In the genomic region with DNA sequence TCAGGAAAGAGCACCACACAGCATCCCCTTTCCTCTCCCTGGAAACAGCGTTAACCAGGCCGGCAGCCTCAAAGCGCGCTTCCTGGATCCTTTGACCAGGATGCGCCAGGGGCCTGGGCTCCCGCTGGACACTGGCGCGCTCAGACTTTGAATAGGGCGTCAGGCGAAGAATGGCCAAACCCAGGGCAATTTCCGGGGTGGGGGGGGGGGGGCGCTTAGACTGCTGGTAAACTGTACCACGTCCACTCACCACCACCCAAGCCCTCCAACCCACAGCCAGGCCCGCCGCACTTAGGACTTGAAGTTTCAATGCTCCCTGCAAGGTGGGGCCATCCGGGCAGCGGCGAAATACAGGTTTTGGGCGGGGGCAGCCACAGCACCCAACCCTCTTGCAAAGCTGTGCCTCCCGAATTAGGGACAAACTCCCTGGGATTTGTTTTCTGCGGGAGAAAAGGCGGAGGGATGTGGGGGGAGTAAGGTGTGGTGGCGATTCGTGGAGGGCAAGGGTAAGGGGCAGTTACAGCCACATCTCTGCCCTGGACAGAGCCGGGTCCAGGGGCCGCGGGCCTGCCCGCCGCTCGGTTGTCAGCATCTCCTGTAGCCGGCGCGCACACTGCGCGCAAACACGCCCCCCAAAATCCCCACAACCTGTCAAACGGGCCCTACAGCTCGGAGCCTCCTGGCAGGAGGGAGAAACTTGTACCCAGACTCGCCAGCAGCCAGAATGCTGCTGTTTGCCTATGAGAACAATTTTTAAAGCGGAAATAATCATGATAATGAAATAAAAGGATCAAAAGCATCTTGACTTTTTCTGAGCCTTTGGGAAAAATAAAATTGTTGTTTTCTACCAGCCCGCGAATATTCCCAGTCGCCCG, we compare ENCODE assay signal across 9 cellular contexts. TPM values are rescaled to one million over a fixed set of nuclear protein-coding genes. Genes with fewer than 3 reads are reported as not detected.
DNase-seq lines count a peak whose midpoint lies in the region; ATAC-seq and TF ChIP-seq lines count a peak whose summit lies in the region.
"Had no signal": no experiment of that assay in that cellular context is flagged by ENCODE, and none has a peak within 500 bp of the region (broad histone marks: within the 10 kb centered on the region; RNA-seq: fewer than 3 reads in every experiment).

No MANE protein-coding gene starts in this region.

- in situ Hi-C loops in ACHN (cut with HindIII; ENCODE audit: low pct_ligation_motif_present, low pct_unique_long_range_greater_than_20kb, low sequenced_read_pairs) = no loop called here

- no peak overlapping the region for H3K27ac Mint-ChIP-seq in central memory CD8-positive, alpha-beta T cell (ENCODE audit: low read depth)
- H3K27ac Mint-ChIP-seq in natural killer cell = no peak overlapping the region

- peaks cover 6% of the 10 kb centered on the region for H3K9me3 Mint-ChIP-seq in central memory CD8-positive, alpha-beta T cell
- no peaks in the 10 kb centered on the region for H3K9me3 Mint-ChIP-seq in natural killer cell

- ATAC-seq in HG02642 (IDR thresholded peaks at IDR 0.05; ENCODE audit: poor library complexity, unreplicated experiment) (peak; percentile 4), natural killer cell (no peak), GM21619 (IDR thresholded peaks at IDR 0.05; ENCODE audit: unreplicated experiment) (no peak), HG03457 (IDR thresholded peaks at IDR 0.05; ENCODE audit: unreplicated experiment) (no peak)
- ATAC-seq in central memory CD8-positive, alpha-beta T cell (replicated peaks; ENCODE audit: extremely low read depth, poor library complexity, severe bottlenecking) = no peak

- H3K4me1 Mint-ChIP-seq in central memory CD8-positive, alpha-beta T cell = peaks cover 6% of the 10 kb centered on the region
- H3K4me1 Mint-ChIP-seq in natural killer cell = peaks cover 0 to 5% of the 10 kb centered on the region in 2 donors

- peak overlapping the region; percentile 23 for H3K4me3 Mint-ChIP-seq in central memory CD8-positive, alpha-beta T cell
- H3K4me3 Mint-ChIP-seq in natural killer cell = peak overlapping the region; percentile 63

- DNase-seq in AG20443 (ENCODE audit: low spot score) (peak; percentile 10), natural killer cell (no peak), NCI-H1694 (lab: John Stamatoyannopoulos, UW) (no peak), ACHN (no peak)
- no peak for DNase-seq in central memory CD8-positive, alpha-beta T cell (ENCODE audit: low spot score in 2 of 2)

- TF ChIP-seq CTCF in natural killer cell (IDR thresholded peaks at IDR 0.05) = no peak

- peaks cover 59% of the 10 kb centered on the region for H3K27me3 Mint-ChIP-seq in central memory CD8-positive, alpha-beta T cell
- H3K27me3 Mint-ChIP-seq in natural killer cell (ENCODE audit: low read depth in 2 of 2) = peaks cover 28 to 56% of the 10 kb centered on the region in 2 donors

- H3K36me3 Mint-ChIP-seq in central memory CD8-positive, alpha-beta T cell (ENCODE audit: insufficient read depth) = no peaks in the 10 kb centered on the region
- H3K36me3 Mint-ChIP-seq in natural killer cell = peaks cover 7% of the 10 kb centered on the region

- intact Hi-C loops in natural killer cell (cut with micrococcal nuclease) = no loop called here

RNA-seq across cellular contexts. Expression of a gene that starts 1.0 kb away (rescaled TPM):
- total RNA-seq in natural killer cell = 1 to 10 TPM; 1.9 to 3.6 (median 2.3) TPM

RNA-seq across cellular contexts. Expression of a gene that starts 50.3 kb away (rescaled TPM):
- not detected for total RNA-seq in natural killer cell
- total RNA-seq: dermis microvascular lymphatic vessel endothelial cell had no signal
